Comparison of ENCODE assay signal across 15 cellular contexts in genomic region chr2:132400169-132400900, GRCh38. TPM values are rescaled to one million over a fixed set of nuclear protein-coding genes. Genes with fewer than 3 reads are reported as not detected.
DNase-seq lines count a peak whose midpoint lies in the region; ATAC-seq and TF ChIP-seq lines count a peak whose summit lies in the region.
"Had no signal": no experiment of that assay in that cellular context is flagged by ENCODE, and none has a peak within 500 bp of the region (broad histone marks: within the 10 kb centered on the region; RNA-seq: fewer than 3 reads in every experiment).

No MANE protein-coding gene starts in this region.

- H3K4me1 ChIP-seq in cardiac muscle cell (ENCODE audit: low read depth) (no peaks in the 10 kb centered on the region), gastrocnemius medialis (no peaks in the 10 kb centered on the region)
- H3K4me1 ChIP-seq: upper lobe of left lung had no signal

- peak; percentile 40 for TF ChIP-seq CTCF in cardiac muscle cell (IDR thresholded peaks at IDR 0.05; ENCODE audit: low read depth, low read length)
- TF ChIP-seq CTCF in fibroblast of mammary gland (conservative IDR thresholded peaks at IDR 0.05; ENCODE audit: control insufficient read depth, insufficient read depth, low read depth, low read length), result no peak
- TF ChIP-seq CTCF in gastrocnemius medialis (IDR thresholded peaks at IDR 0.05 in 4 of 5, conservative IDR thresholded peaks at IDR 0.05 in 1 of 5), result no peak

- TF ChIP-seq POLR2A in gastrocnemius medialis (IDR thresholded peaks at IDR 0.05), result no peak

- H3K27me3 ChIP-seq in cardiac muscle cell (no peaks in the 10 kb centered on the region), gastrocnemius medialis (no peaks in the 10 kb centered on the region)
- H3K27me3 ChIP-seq: upper lobe of left lung had no signal

- H3K27ac ChIP-seq in cardiac muscle cell, result no peak overlapping the region
- no peak overlapping the region for H3K27ac ChIP-seq in gastrocnemius medialis
- H3K27ac ChIP-seq: upper lobe of left lung had no signal

- no peak for ATAC-seq in gastrocnemius medialis

- H3K4me3 ChIP-seq in cardiac muscle cell (no peak overlapping the region), fibroblast of mammary gland (ENCODE audit: control insufficient read depth, low read depth, low read length) (no peak overlapping the region), gastrocnemius medialis (no peak overlapping the region)
- H3K4me3 ChIP-seq: upper lobe of left lung had no signal

- intact Hi-C loops in cardiac septum (cut with DNase I), result no loop called here
- intact Hi-C loops in gastrocnemius medialis (cut with DNase I; ENCODE audit: low total_unique reads), result no loop called here

- DNase-seq in cardiac muscle cell (ENCODE audit: low read depth in 1 of 2, low spot score in 1 of 2), result peak in 1 of 2 donors; percentile 94
- DNase-seq in cardiac septum (ENCODE audit: low spot score), result no peak
- peak; percentile 88 for DNase-seq in RPMI7951 (ENCODE audit: low read depth)
- peak; percentile 68 for DNase-seq in fibroblast of mammary gland (ENCODE audit: low read depth)
- DNase-seq in HK-2 (ENCODE audit: unreplicated experiment), result no peak
- DNase-seq in activated CD4-positive, alpha-beta T cell treated with anti-CD3 and anti-CD28 coated beads for 48 hours, result no peak
- no peak for DNase-seq in gastrocnemius medialis
- DNase-seq in NCI-H1436 treated with DMSO at 0.1 percent for 48 hours (lab: John Stamatoyannopoulos, UW), result no peak
- DNase-seq: activated naive CD4-positive, alpha-beta T cell treated with anti-CD3 and anti-CD28 coated beads, Interleukin-2, amount 50 U/mL, for 16 hours; DND-41; H7; NCI-H446 treated with DMSO at 0.1 percent for 48 hours; SHP77 treated with DMSO at 0.1 percent for 48 hours; stimulated activated CD4-positive, alpha-beta T cell treated with anti-CD3 and anti-CD28 coated beads, Interleukin-12 subunit alpha, Interleukin-12 subunit beta, amount 100 ng/mL, for 4 hours; upper lobe of left lung had no signal

- in situ Hi-C loops in gastrocnemius medialis (cut with MboI; ENCODE audit: low sequenced_read_pairs in 4 of 4), result no loop called here

- no peaks in the 10 kb centered on the region for H3K36me3 ChIP-seq in cardiac muscle cell
- no peaks in the 10 kb centered on the region for H3K36me3 ChIP-seq in gastrocnemius medialis
- H3K36me3 ChIP-seq: upper lobe of left lung had no signal

- no peaks in the 10 kb centered on the region for H3K9me3 ChIP-seq in cardiac muscle cell (ENCODE audit: low read depth)
- no peaks in the 10 kb centered on the region for H3K9me3 ChIP-seq in gastrocnemius medialis
- H3K9me3 ChIP-seq: upper lobe of left lung had no signal

RNA-seq across cellular contexts. Expression of gene GPR39, which starts 16.3 kb away (rescaled TPM):
- total RNA-seq in cardiac muscle cell (7.3 and 10.9 TPM in 2 replicates), cardiac septum (not detected), gastrocnemius medialis (under 1 TPM in 1 of 4 donors, not detected in 3; 0.15 TPM)
- polyA plus RNA-seq in cardiac muscle cell, result 4.0 and 7.7 TPM in 2 replicates
- total RNA-seq in RPMI7951 (2014; rRNA removed; shearing (Covaris generic)), result 36.0 and 39.9 TPM in 2 replicates

Comparison
In these comparisons a context has a peak if more than half of its experiments do, and no peak if none do; other contexts are left out.
1. DNase-seq: peak in RPMI7951 (single experiment) and fibroblast of mammary gland (single experiment); none in cardiac septum (single experiment), HK-2 (single experiment), activated CD4-positive, alpha-beta T cell treated with anti-CD3 and anti-CD28 coated beads for 48 hours (single experiment), gastrocnemius medialis (0 of 2) and NCI-H1436 treated with DMSO at 0.1 percent for 48 hours (single experiment).